ENCODE assay signal across 30 cellular contexts in the genomic region with DNA sequence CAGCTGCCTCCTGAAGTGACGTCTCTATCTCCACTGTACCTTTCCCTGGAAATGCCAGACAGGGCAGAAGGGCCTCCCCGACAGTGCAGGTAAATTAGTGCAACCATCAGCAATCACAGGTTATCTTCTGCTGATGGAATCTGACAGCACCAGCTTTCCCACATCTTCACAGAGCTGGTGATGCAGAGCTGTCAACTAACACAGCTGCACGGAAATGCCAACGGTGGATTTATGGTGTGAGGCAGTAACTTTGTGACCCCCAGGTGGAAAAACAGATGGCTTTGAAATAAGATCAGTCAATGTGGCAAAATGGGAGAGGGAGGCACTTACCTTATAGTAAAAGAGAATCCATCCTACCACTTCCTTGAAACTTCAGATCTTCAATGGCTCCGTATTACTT.
DNase-seq lines count a peak whose midpoint lies in the region; ATAC-seq, FAIRE-seq and TF ChIP-seq lines count a peak whose summit lies in the region.
"Had no signal": no experiment of that assay in that cellular context is flagged by ENCODE, and none has a peak within 500 bp of the region (broad histone marks: within the 10 kb centered on the region; RNA-seq: fewer than 3 reads in every experiment).

No MANE protein-coding gene starts in this region.

- no peak overlapping the region for H2AFZ ChIP-seq in DND-41 (ENCODE audit: low read depth, low read length)

- H3K36me3 Mint-ChIP-seq in endothelial cell (ENCODE audit: low read depth, unreplicated experiment) (no peaks in the 10 kb centered on the region), T-helper 17 cell (ENCODE audit: low read depth) (no peaks in the 10 kb centered on the region)
- H3K36me3 Mint-ChIP-seq: mesothelial cell of epicardium; naive thymus-derived CD8-positive, alpha-beta T cell had no signal

- H3K9me3 ChIP-seq in DND-41 (ENCODE audit: insufficient read depth, low read length, severe bottlenecking): no peaks in the 10 kb centered on the region
- H3K9me3 ChIP-seq in T-helper 17 cell (ENCODE audit: control insufficient read depth, low read length, poor library complexity, severe bottlenecking): no peaks in the 10 kb centered on the region
- H3K9me3 ChIP-seq: BLaER1 treated with 17β-estradiol and CSF1 and Interleukin-3, amounts not matched to agents 10 nM and 100 nM; Caco-2; ovary; Peyer's patch; testis had no signal

- no peak overlapping the region for H3K9ac ChIP-seq in DND-41 (ENCODE audit: low read depth, low read length)
- H3K9ac ChIP-seq: BLaER1 treated with 17β-estradiol and CSF1 and Interleukin-3, amounts not matched to agents 10 nM and 100 nM had no signal

- ATAC-seq in DND-41 (ENCODE audit: insufficient read depth, low read depth): peak; percentile 57; the same call in 1 of the 3 replicates
- no peak for ATAC-seq in T-helper 17 cell
- ATAC-seq: left lobe of liver; naive thymus-derived CD8-positive, alpha-beta T cell had no signal

- no peaks in the 10 kb centered on the region for H3K9me3 Mint-ChIP-seq in endothelial cell (ENCODE audit: unreplicated experiment)
- H3K9me3 Mint-ChIP-seq: activated naive CD4-positive, alpha-beta T cell treated with anti-CD3 and anti-CD28 coated beads for 36 hours; mesothelial cell of epicardium; naive thymus-derived CD8-positive, alpha-beta T cell had no signal

- H3K4me3 Mint-ChIP-seq in endothelial cell (ENCODE audit: unreplicated experiment) (no peak overlapping the region), T-helper 17 cell (no peak overlapping the region)
- H3K4me3 Mint-ChIP-seq: activated CD4-positive, alpha-beta T cell treated with anti-CD3 and anti-CD28 coated beads, Interleukin-2, amount 10 ng/mL, durations not matched to agents 7 days and 5 days; activated naive CD4-positive, alpha-beta T cell treated with anti-CD3 and anti-CD28 coated beads for 36 hours; activated T-cell treated with anti-CD3 and anti-CD28 coated beads, Interleukin-2, amount 50 U/mL, for 72 hours; mesothelial cell of epicardium; naive thymus-derived CD8-positive, alpha-beta T cell had no signal

- H3K79me2 ChIP-seq in DND-41 (ENCODE audit: insufficient read depth, low read length): no peaks in the 10 kb centered on the region

- no peaks in the 10 kb centered on the region for H4K20me1 ChIP-seq in DND-41 (ENCODE audit: insufficient read depth, low read length)
- H4K20me1 ChIP-seq: BLaER1 treated with 17β-estradiol and CSF1 and Interleukin-3, amounts not matched to agents 10 nM and 100 nM had no signal

- DNase-seq in DND-41 (peak; percentile 34), NCI-H2171 treated with DMSO at 0.1 percent for 48 hours (lab: John Stamatoyannopoulos, UW) (peak; percentile 80), bronchial epithelial cell (ENCODE audit: low read depth) (no peak), lung microvascular endothelial cell (ENCODE audit: low read depth in 2 of 2) (peak; percentile 78 to 81), occipital lobe (lab: John Stamatoyannopoulos, UW) (no peak), endothelial cell (ENCODE audit: low spot score) (no peak), T-helper 17 cell (no peak), NCI-H146 (lab: John Stamatoyannopoulos, UW) (no peak)
- DNase-seq: activated CD4-positive, alpha-beta T cell treated with anti-CD3 and anti-CD28 coated beads, Interleukin-2, amount 10 ng/mL, durations not matched to agents 7 days and 5 days; activated naive CD4-positive, alpha-beta T cell treated with anti-CD3 and anti-CD28 coated beads for 36 hours; activated T-cell treated with anti-CD3 and anti-CD28 coated beads, Interleukin-2, amount 50 U/mL, for 72 hours; naive thymus-derived CD8-positive, alpha-beta T cell; NCI-H1092; NCI-H2081; NCI-H446; NK-92 treated with Interleukin-12 subunit alpha and Interleukin-12 subunit beta, amount 100 ng/mL, for 24 hours; ovary; Peyer's patch; stimulated activated CD4-positive, alpha-beta T cell treated with anti-CD3 and anti-CD28 coated beads, Interleukin-12 subunit alpha, Interleukin-12 subunit beta, amount 100 ng/mL, for 4 hours; stimulated activated CD4-positive, alpha-beta T cell treated with anti-CD3 and anti-CD28 coated beads, Interleukin-4, amount 100 ng/mL, for 4 hours; stimulated activated naive CD4-positive, alpha-beta T cell; testis; WERI-Rb-1 had no signal

- H3K27me3 ChIP-seq in DND-41 (ENCODE audit: insufficient read depth, low read length, poor library complexity) (no peaks in the 10 kb centered on the region), bronchial epithelial cell (ENCODE audit: control insufficient read depth, insufficient read depth, low read length) (no peaks in the 10 kb centered on the region)
- H3K27me3 ChIP-seq: BLaER1 treated with 17β-estradiol and CSF1 and Interleukin-3, amounts not matched to agents 10 nM and 100 nM; cardiac muscle cell; ovary; Peyer's patch; testis had no signal

- no peaks in the 10 kb centered on the region for H3K4me1 Mint-ChIP-seq in endothelial cell (ENCODE audit: unreplicated experiment)
- H3K4me1 Mint-ChIP-seq in T-helper 17 cell: no peaks in the 10 kb centered on the region

- peaks cover 4% of the 10 kb centered on the region for H3K27me3 Mint-ChIP-seq in endothelial cell (ENCODE audit: unreplicated experiment)
- no peaks in the 10 kb centered on the region for H3K27me3 Mint-ChIP-seq in T-helper 17 cell
- H3K27me3 Mint-ChIP-seq: activated CD4-positive, alpha-beta T cell treated with anti-CD3 and anti-CD28 coated beads, Interleukin-2, amount 10 ng/mL, durations not matched to agents 7 days and 5 days had no signal

- TF ChIP-seq CTCF in DND-41 (IDR thresholded peaks at IDR 0.05; ENCODE audit: borderline replicate concordance, extremely low read depth, low read length, poor library complexity, severe bottlenecking) (no peak), bronchial epithelial cell (IDR thresholded peaks at IDR 0.05; ENCODE audit: insufficient read depth, low read length, severe bottlenecking) (no peak), endothelial cell (IDR thresholded peaks at IDR 0.05; ENCODE audit: unreplicated experiment) (no peak)

- H3K27ac Mint-ChIP-seq in endothelial cell (ENCODE audit: unreplicated experiment): no peak overlapping the region
- H3K27ac Mint-ChIP-seq in T-helper 17 cell: no peak overlapping the region
- H3K27ac Mint-ChIP-seq: activated CD4-positive, alpha-beta T cell treated with anti-CD3 and anti-CD28 coated beads, Interleukin-2, amount 10 ng/mL, durations not matched to agents 7 days and 5 days; activated naive CD4-positive, alpha-beta T cell treated with anti-CD3 and anti-CD28 coated beads for 36 hours; activated T-cell treated with anti-CD3 and anti-CD28 coated beads, Interleukin-2, amount 50 U/mL, for 72 hours; mesothelial cell of epicardium; naive thymus-derived CD8-positive, alpha-beta T cell had no signal

- peak; percentile 94 for FAIRE-seq in bronchial epithelial cell (lab: Jason Lieb, UNC)
- FAIRE-seq: GM12892, H54 had no signal

- no peak overlapping the region for H3K4me2 ChIP-seq in DND-41 (ENCODE audit: insufficient read depth, low read length)

- H3K4me3 ChIP-seq in DND-41 (ENCODE audit: low read depth in 1 of 2, low read length in 2 of 2) (no peak overlapping the region), bronchial epithelial cell (ENCODE audit: low read depth, low read length) (no peak overlapping the region)
- H3K4me3 ChIP-seq: BLaER1 treated with 17β-estradiol and CSF1 and Interleukin-3, amounts not matched to agents 10 nM and 100 nM; cardiac muscle cell; ovary; Peyer's patch; testis had no signal

- no peaks in the 10 kb centered on the region for H3K4me1 ChIP-seq in DND-41 (ENCODE audit: insufficient read depth, low read length)
- H3K4me1 ChIP-seq: testis had no signal

- no peaks in the 10 kb centered on the region for H3K36me3 ChIP-seq in DND-41 (ENCODE audit: insufficient read depth, low read length)
- no peaks in the 10 kb centered on the region for H3K36me3 ChIP-seq in bronchial epithelial cell (ENCODE audit: control insufficient read depth, insufficient read depth, low read length)
- H3K36me3 ChIP-seq: BLaER1 treated with 17β-estradiol and CSF1 and Interleukin-3, amounts not matched to agents 10 nM and 100 nM; cardiac muscle cell; ovary; Peyer's patch; WERI-Rb-1 had no signal

- H3K27ac ChIP-seq in DND-41 (ENCODE audit: low read length): no peak overlapping the region
- H3K27ac ChIP-seq: BLaER1 treated with 17β-estradiol and CSF1 and Interleukin-3, amounts not matched to agents 10 nM and 100 nM; cardiac muscle cell; ovary; testis; WERI-Rb-1 had no signal

Comparison
In these comparisons a context has a peak if more than half of its experiments do, and no peak if none do; other contexts are left out.
1. DNase-seq: peak in DND-41 (single experiment), NCI-H2171 treated with DMSO at 0.1 percent for 48 hours (single experiment) and lung microvascular endothelial cell (2 of 2); none in bronchial epithelial cell (single experiment), occipital lobe (single experiment), endothelial cell (single experiment), T-helper 17 cell (0 of 3) and NCI-H146 (single experiment).